In genomic region chr3:52350981-52351761, GRCh38 we compare ENCODE assay signal across 20 cellular contexts.
"Had no signal": no experiment of that assay in that cellular context is flagged by ENCODE, and none has a peak within 500 bp of the region (broad histone marks: within the 10 kb centered on the region; RNA-seq: fewer than 3 reads in every experiment).

No MANE protein-coding gene starts in this region.

- H3K27ac Mint-ChIP-seq: activated naive CD8-positive, alpha-beta T cell treated with anti-CD3 and anti-CD28 coated beads for 36 hours; activated T-helper 2 cell treated with anti-CD3 and anti-CD28 coated beads, Interferon-gamma antibody, Interleukin-2, Interleukin-4, amounts not matched to agents 10 μg/mL and 5 μg/mL and 100 μg/mL, durations not matched to agents 14 hours and 24 hours and 36 hours had no signal

- H3K4me3 Mint-ChIP-seq: activated naive CD8-positive, alpha-beta T cell treated with anti-CD3 and anti-CD28 coated beads for 36 hours; activated T-cell treated with anti-CD3 and anti-CD28 coated beads, Interleukin-2, amount 50 U/mL, for 4 hours; naive B cell; stimulated activated naive CD8-positive, alpha-beta T cell treated with anti-CD3 and anti-CD28 coated beads, Interleukin-15, amount 100 ng/mL, for 72 hours had no signal

- H3K4me1 ChIP-seq: breast epithelium had no signal

- H3K4me1 Mint-ChIP-seq: activated naive CD8-positive, alpha-beta T cell treated with anti-CD3 and anti-CD28 coated beads for 36 hours; stimulated activated naive CD8-positive, alpha-beta T cell treated with anti-CD3 and anti-CD28 coated beads, Interleukin-15, amount 100 ng/mL, for 72 hours had no signal

- H3K36me3 ChIP-seq: breast epithelium had no signal

- H3K9me3 Mint-ChIP-seq: activated naive CD8-positive, alpha-beta T cell treated with anti-CD3 and anti-CD28 coated beads for 36 hours; activated T-cell treated with anti-CD3 and anti-CD28 coated beads, Interleukin-2, amount 50 U/mL, for 4 hours; activated T-helper 2 cell treated with anti-CD3 and anti-CD28 coated beads, Interferon-gamma antibody, Interleukin-2, Interleukin-4, amounts not matched to agents 10 μg/mL and 5 μg/mL and 100 μg/mL, durations not matched to agents 14 hours and 24 hours and 36 hours; naive B cell; stimulated activated naive CD8-positive, alpha-beta T cell treated with anti-CD3 and anti-CD28 coated beads, Interleukin-15, amount 100 ng/mL, for 72 hours had no signal

- H3K9me3 ChIP-seq: breast epithelium, esophagus muscularis mucosa, gastrocnemius medialis, heart right ventricle, tibial artery had no signal

- H3K27me3 ChIP-seq: breast epithelium, esophagus muscularis mucosa, gastrocnemius medialis, heart right ventricle, tibial artery had no signal

- FAIRE-seq: keratinocyte had no signal

- H3K27me3 Mint-ChIP-seq: activated naive CD8-positive, alpha-beta T cell treated with anti-CD3 and anti-CD28 coated beads for 36 hours; naive B cell; stimulated activated naive CD8-positive, alpha-beta T cell treated with anti-CD3 and anti-CD28 coated beads, Interleukin-15, amount 100 ng/mL, for 72 hours had no signal

- H3K4me3 ChIP-seq: breast epithelium, coronary artery, esophagus muscularis mucosa, gastrocnemius medialis, heart right ventricle, lung, tibial artery had no signal

- H3K27ac ChIP-seq: breast epithelium, coronary artery, esophagus muscularis mucosa, gastrocnemius medialis, heart right ventricle, tibial artery had no signal

- H3K36me3 Mint-ChIP-seq: activated naive CD8-positive, alpha-beta T cell treated with anti-CD3 and anti-CD28 coated beads for 36 hours had no signal

- DNase-seq: activated CD4-positive, alpha-beta T cell treated with anti-CD3 and anti-CD28 coated beads, Interleukin-2, amount 50 U/mL, for 4 hours; activated CD8-positive, alpha-beta memory T cell treated with anti-CD3 and anti-CD28 coated beads, Interleukin-2, amount 50 U/mL, for 48 hours; activated naive CD4-positive, alpha-beta T cell; activated naive CD8-positive, alpha-beta T cell treated with anti-CD3 and anti-CD28 coated beads for 36 hours; activated T-cell treated with anti-CD3 and anti-CD28 coated beads, Interleukin-2, amount 50 U/mL, for 4 hours; gastrocnemius medialis; heart right ventricle; naive B cell; occipital lobe; retina; stimulated activated CD4-positive, alpha-beta T cell treated with anti-CD3 and anti-CD28 coated beads, Interleukin-4, amount 100 ng/mL, for 4 hours; stimulated activated naive CD8-positive, alpha-beta T cell treated with anti-CD3 and anti-CD28 coated beads, Interleukin-15, amount 100 ng/mL, for 72 hours; T-helper 1 cell; tibial artery had no signal

- ATAC-seq: activated T-cell treated with anti-CD3 and anti-CD28 coated beads, Interleukin-2, amount 50 U/mL, for 4 hours; gastrocnemius medialis; heart right ventricle; stimulated activated naive CD8-positive, alpha-beta T cell treated with anti-CD3 and anti-CD28 coated beads, Interleukin-15, amount 100 ng/mL, for 72 hours had no signal
